Comparison of ENCODE assay signal across 2 cellular contexts in genomic region chr4:138908134-138908533, GRCh38.
TF ChIP-seq lines count a peak whose summit lies in the region.

No MANE protein-coding gene starts in this region.

TF ChIP-seq in IMR-90, 13 proteins besides CTCF, POLR2A, EP300 and RAD21 (continued from another document):
- no peak for TF ChIP-seq NFE2L2 (IDR thresholded peaks at IDR 0.05; ENCODE audit: low read depth, low read length)
- TF ChIP-seq RFX5 (IDR thresholded peaks at IDR 0.05; ENCODE audit: low read depth, low read length): no peak
- no peak for TF ChIP-seq CHD1 (IDR thresholded peaks at IDR 0.05; ENCODE audit: low read depth, low read length)
- TF ChIP-seq, protein P1, sequence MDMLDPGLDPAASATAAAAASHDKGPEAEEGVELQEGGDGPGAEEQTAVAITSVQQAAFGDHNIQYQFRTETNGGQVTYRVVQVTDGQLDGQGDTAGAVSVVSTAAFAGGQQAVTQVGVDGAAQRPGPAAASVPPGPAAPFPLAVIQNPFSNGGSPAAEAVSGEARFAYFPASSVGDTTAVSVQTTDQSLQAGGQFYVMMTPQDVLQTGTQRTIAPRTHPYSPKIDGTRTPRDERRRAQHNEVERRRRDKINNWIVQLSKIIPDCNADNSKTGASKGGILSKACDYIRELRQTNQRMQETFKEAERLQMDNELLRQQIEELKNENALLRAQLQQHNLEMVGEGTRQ (IDR thresholded peaks at IDR 0.05; ENCODE audit: low read depth, low read length): no peak
TF ChIP-seq in IMR-90: peak in this region for 0.

TF ChIP-seq in endothelial cell of umbilical vein, 7 proteins besides CTCF, POLR2A, EP300 and RAD21 (continued from another document):
- no peak for TF ChIP-seq MYC (IDR thresholded peaks at IDR 0.05; ENCODE audit: low read depth, low read length)
- no peak for TF ChIP-seq JUN (IDR thresholded peaks at IDR 0.05; ENCODE audit: borderline replicate concordance, insufficient read depth, insufficient read length, low read depth)
- TF ChIP-seq, protein P2, sequence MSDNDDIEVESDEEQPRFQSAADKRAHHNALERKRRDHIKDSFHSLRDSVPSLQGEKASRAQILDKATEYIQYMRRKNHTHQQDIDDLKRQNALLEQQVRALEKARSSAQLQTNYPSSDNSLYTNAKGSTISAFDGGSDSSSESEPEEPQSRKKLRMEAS (IDR thresholded peaks at IDR 0.05; ENCODE audit: insufficient read depth, insufficient read length): no peak
- no peak for TF ChIP-seq EZH2 (IDR thresholded peaks at IDR 0.05; ENCODE audit: borderline replicate concordance, low read depth, low read length, severe bottlenecking)
- no peak for TF ChIP-seq GATA2 (IDR thresholded peaks at IDR 0.05; ENCODE audit: insufficient read depth, insufficient read length, low read depth, low read length)
